In the genomic region with DNA sequence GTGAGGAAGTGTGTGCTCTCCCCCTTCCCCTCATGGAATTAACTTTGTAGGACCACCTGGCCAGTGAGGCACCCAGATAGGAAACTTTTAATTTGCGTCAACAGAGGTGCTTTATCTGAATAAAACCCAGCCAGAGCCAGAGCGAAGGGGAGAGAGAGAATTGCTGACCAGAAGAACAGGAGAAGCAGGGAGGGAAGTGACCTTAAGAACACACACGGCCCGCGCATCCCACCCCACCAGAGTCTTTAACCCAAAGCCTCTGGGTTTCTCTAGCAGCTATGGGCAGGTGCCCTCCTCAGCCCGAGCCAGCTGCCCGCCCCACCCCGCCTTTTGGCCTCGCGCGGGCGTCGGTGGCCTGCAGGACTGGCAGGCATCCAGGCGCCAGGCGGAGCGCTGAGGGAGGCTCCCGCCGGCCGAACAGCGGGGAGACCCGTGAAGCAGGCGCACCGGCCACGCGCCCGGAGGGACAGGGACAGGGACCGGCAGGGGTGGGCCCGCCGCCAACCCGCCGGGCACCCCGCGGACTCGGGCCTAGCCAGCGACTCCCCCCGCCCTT, we compare ENCODE assay signal across 8 cellular contexts. TPM values are rescaled to one million over a fixed set of nuclear protein-coding genes. Genes with fewer than 3 reads are reported as not detected.
DNase-seq lines count a peak whose midpoint lies in the region; ATAC-seq and TF ChIP-seq lines count a peak whose summit lies in the region.

No MANE protein-coding gene starts in this region.

- TF ChIP-seq CTCF in cardiac fibroblast (IDR thresholded peaks at IDR 0.05; ENCODE audit: low read depth, low read length): no peak

- ATAC-seq in SK-N-SH treated with all-trans-retinoic acid at 6 μM for 48 hours: peak; percentile 73

- peak overlapping the region; percentile 93 to 99 (median 97) for H3K4me3 Mint-ChIP-seq in immature natural killer cell

- peaks cover 14 to 25% (median 24%) of the 10 kb centered on the region in 3 donors for H3K27me3 Mint-ChIP-seq in immature natural killer cell (ENCODE audit: low read depth in 3 of 3)

- DNase-seq in activated CD4-positive, alpha-beta T cell treated with anti-CD3 and anti-CD28 coated beads for 48 hours: peak; percentile 57
- DNase-seq in activated CD4-positive, alpha-beta T cell treated with anti-CD3 and anti-CD28 coated beads for 1 hour: no peak
- DNase-seq in GOT3 (lab: John Stamatoyannopoulos, UW) (peak; percentile 37), cardiac fibroblast (ENCODE audit: low read depth in 2 of 2) (peak; percentile 58 to 74), immature natural killer cell (no peak), skeletal muscle cell (ENCODE audit: low read depth) (peak; percentile 29)

- H3K4me1 Mint-ChIP-seq in immature natural killer cell: peaks cover 52 to 66% of the 10 kb centered on the region in 2 donors

- H3K9me3 Mint-ChIP-seq in immature natural killer cell: peaks cover 0 to 2% (median 0%) of the 10 kb centered on the region in 6 donors

- peak overlapping the region; percentile 97 for H3K27ac ChIP-seq in KOPT-K1 (ENCODE audit: low read depth, low read length, poor library complexity, severe bottlenecking)

- H3K27ac Mint-ChIP-seq in immature natural killer cell: peak overlapping the region; percentile 96 to 100 (median 100)

- H3K36me3 Mint-ChIP-seq in immature natural killer cell: peaks cover 4 to 19% (median 13%) of the 10 kb centered on the region in 3 donors

- peaks cover 25% of the 10 kb centered on the region for H3K36me3 ChIP-seq in KOPT-K1 (ENCODE audit: insufficient read depth, low read length)

- peak overlapping the region; percentile 68 to 86 for H3K4me3 ChIP-seq in cardiac fibroblast (replicated peaks in 1 of 2; ENCODE audit: low read depth in 2 of 2, low read length in 2 of 2)
- peak overlapping the region; percentile 68 for H3K4me3 ChIP-seq in skeletal muscle cell (ENCODE audit: low read depth, low read length)

- H3K9me3 ChIP-seq in KOPT-K1 (ENCODE audit: insufficient read depth, low read length, poor library complexity, severe bottlenecking): no peaks in the 10 kb centered on the region

TF ChIP-seq in SK-N-SH treated with all-trans-retinoic acid at 6 μM for 48 hours, 23 proteins besides CTCF, POLR2A, EP300 and RAD21:
- TF ChIP-seq GLIS3 (CRISPR knock-in tag; IDR thresholded peaks at IDR 0.05) (no peak), ZNF70 (CRISPR knock-in tag; IDR thresholded peaks at IDR 0.05) (no peak), RARB (CRISPR knock-in tag; IDR thresholded peaks at IDR 0.05) (no peak), CSDC2 (CRISPR knock-in tag; IDR thresholded peaks at IDR 0.05) (no peak), ISL1 (CRISPR knock-in tag; IDR thresholded peaks at IDR 0.05) (no peak), ARNTL (CRISPR knock-in tag; IDR thresholded peaks at IDR 0.05; ENCODE audit: borderline replicate concordance, low read depth) (no peak), PPARA (CRISPR knock-in tag; IDR thresholded peaks at IDR 0.05; ENCODE audit: borderline replicate concordance) (no peak), ZNF8 (CRISPR knock-in tag; IDR thresholded peaks at IDR 0.05) (no peak)
- TF ChIP-seq, protein P1, sequence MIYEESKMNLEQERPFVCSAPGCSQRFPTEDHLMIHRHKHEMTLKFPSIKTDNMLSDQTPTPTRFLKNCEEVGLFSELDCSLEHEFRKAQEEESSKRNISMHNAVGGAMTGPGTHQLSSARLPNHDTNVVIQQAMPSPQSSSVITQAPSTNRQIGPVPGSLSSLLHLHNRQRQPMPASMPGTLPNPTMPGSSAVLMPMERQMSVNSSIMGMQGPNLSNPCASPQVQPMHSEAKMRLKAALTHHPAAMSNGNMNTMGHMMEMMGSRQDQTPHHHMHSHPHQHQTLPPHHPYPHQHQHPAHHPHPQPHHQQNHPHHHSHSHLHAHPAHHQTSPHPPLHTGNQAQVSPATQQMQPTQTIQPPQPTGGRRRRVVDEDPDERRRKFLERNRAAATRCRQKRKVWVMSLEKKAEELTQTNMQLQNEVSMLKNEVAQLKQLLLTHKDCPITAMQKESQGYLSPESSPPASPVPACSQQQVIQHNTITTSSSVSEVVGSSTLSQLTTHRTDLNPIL (CRISPR knock-in tag; IDR thresholded peaks at IDR 0.05; ENCODE audit: low read depth): no peak
- TF ChIP-seq, protein P2, sequence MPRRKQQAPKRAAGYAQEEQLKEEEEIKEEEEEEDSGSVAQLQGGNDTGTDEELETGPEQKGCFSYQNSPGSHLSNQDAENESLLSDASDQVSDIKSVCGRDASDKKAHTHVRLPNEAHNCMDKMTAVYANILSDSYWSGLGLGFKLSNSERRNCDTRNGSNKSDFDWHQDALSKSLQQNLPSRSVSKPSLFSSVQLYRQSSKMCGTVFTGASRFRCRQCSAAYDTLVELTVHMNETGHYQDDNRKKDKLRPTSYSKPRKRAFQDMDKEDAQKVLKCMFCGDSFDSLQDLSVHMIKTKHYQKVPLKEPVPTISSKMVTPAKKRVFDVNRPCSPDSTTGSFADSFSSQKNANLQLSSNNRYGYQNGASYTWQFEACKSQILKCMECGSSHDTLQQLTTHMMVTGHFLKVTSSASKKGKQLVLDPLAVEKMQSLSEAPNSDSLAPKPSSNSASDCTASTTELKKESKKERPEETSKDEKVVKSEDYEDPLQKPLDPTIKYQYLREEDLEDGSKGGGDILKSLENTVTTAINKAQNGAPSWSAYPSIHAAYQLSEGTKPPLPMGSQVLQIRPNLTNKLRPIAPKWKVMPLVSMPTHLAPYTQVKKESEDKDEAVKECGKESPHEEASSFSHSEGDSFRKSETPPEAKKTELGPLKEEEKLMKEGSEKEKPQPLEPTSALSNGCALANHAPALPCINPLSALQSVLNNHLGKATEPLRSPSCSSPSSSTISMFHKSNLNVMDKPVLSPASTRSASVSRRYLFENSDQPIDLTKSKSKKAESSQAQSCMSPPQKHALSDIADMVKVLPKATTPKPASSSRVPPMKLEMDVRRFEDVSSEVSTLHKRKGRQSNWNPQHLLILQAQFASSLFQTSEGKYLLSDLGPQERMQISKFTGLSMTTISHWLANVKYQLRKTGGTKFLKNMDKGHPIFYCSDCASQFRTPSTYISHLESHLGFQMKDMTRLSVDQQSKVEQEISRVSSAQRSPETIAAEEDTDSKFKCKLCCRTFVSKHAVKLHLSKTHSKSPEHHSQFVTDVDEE (CRISPR knock-in tag; IDR thresholded peaks at IDR 0.05): no peak
TF ChIP-seq in SK-N-SH treated with all-trans-retinoic acid at 6 μM for 48 hours: peak in this region for 0.

RNA-seq across cellular contexts. Expression of gene ERAP1, which starts 0.6 kb away (rescaled TPM):
- polyA plus RNA-seq in immature natural killer cell: 10 to 100 TPM; 44.5 to 81.3 (median 70.8) TPM

Comparison
In these comparisons a context has a peak if more than half of its experiments do, and no peak if none do; other contexts are left out.
1. DNase-seq: peak in activated CD4-positive, alpha-beta T cell treated with anti-CD3 and anti-CD28 coated beads for 48 hours (single experiment), GOT3 (single experiment), cardiac fibroblast (2 of 2) and skeletal muscle cell (single experiment); none in activated CD4-positive, alpha-beta T cell treated with anti-CD3 and anti-CD28 coated beads for 1 hour (single experiment) and immature natural killer cell (0 of 3).